Comparison of ENCODE assay signal across 1 cellular context in the genomic region with DNA sequence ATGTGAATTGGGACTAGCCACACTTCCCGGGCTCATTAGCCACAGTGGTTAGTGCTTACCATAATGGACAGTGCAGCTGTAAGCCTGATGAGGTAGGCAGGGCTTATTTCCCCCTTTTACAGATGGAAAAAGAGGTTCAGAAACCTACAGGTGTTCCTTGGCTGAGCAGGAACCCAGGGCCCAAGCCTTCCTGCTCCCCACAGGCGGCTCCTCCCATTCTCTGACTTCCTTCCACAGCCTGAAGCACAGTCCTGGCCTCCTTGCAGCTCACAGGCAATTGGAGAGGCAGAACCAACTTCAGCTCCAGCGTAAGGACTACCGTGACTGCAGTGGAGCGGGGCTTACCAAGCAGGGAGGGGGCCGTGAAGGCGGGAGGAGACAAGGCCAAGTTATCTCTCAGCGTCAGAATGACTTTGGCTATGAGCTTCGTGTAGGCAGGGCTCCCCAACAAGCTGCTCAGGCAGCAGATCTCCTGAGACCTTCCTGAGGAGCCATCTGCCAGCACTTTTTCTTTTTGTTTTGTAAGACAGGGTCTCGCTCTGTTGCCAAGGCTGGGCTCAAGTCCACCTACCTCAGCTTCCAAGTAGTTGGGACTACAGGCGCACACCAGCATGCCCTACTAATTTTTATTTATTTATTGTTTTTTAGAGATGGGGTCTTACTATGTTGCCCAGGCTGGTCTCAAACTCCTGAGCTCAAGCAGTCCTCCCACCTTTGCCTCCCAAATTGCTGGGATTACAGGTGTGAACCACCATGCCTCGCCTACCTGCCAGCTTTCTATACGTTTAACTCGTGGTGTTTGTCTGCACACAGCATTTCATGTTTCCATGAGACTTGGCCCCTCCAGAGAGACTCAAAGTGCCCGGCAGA.
TF ChIP-seq lines count a peak whose summit lies in the region.

No MANE protein-coding gene starts in this region.

TF ChIP-seq in HepG2, 621 proteins besides CTCF, POLR2A, EP300 and RAD21:
- TF ChIP-seq ZNF121 (CRISPR knock-in tag; IDR thresholded peaks at IDR 0.05) = peak; percentile 63
- no peak for TF ChIP-seq SRSF4 (IDR thresholded peaks at IDR 0.05; ENCODE audit: low read depth, low read length, poor library complexity, severe bottlenecking)
